In genomic region chr3:11724615-11725339, GRCh38 we compare ENCODE assay signal across 14 cellular contexts.
DNase-seq lines count a peak whose midpoint lies in the region; ATAC-seq, FAIRE-seq and TF ChIP-seq lines count a peak whose summit lies in the region.
"Had no signal": no experiment of that assay in that cellular context is flagged by ENCODE, and none has a peak within 500 bp of the region (broad histone marks: within the 10 kb centered on the region; RNA-seq: fewer than 3 reads in every experiment).

No MANE protein-coding gene starts in this region.

- CTCF ChIA-PET in activated CD8-positive, alpha-beta T cell treated with anti-CD3 and anti-CD28 coated beads for 36 hours (lab: Charles Lee): interaction anchor here (1.4 kb wide), 1 partner anchor 122 kb away, joined by 3 read pairs; the partner anchor contains the start of gene TAMM41

- no peak for TF ChIP-seq CTCF in activated CD8-positive, alpha-beta T cell treated with anti-CD3 and anti-CD28 coated beads for 36 hours (IDR thresholded peaks at IDR 0.05)

- H3K9me3 Mint-ChIP-seq in activated CD8-positive, alpha-beta T cell treated with anti-CD3 and anti-CD28 coated beads for 36 hours: no peaks in the 10 kb centered on the region
- H3K9me3 Mint-ChIP-seq: activated T-helper 2 cell treated with anti-CD3 and anti-CD28 coated beads, Interferon-gamma antibody, Interleukin-2, Interleukin-4, amounts not matched to agents 10 μg/mL and 5 μg/mL and 100 μg/mL, durations not matched to agents 14 hours and 24 hours and 36 hours had no signal

- FAIRE-seq in GM12891 (lab: Jason Lieb, UNC): no peak
- FAIRE-seq: urothelium cell line had no signal

- peak; percentile 62 for ATAC-seq in GM19351 (IDR thresholded peaks at IDR 0.05; ENCODE audit: unreplicated experiment)
- ATAC-seq in HG03095 (IDR thresholded peaks at IDR 0.05; ENCODE audit: unreplicated experiment): peak; percentile 62
- ATAC-seq in activated CD8-positive, alpha-beta T cell treated with anti-CD3 and anti-CD28 coated beads for 36 hours: peak; percentile 31

- H3K4me1 Mint-ChIP-seq in activated CD8-positive, alpha-beta T cell treated with anti-CD3 and anti-CD28 coated beads for 36 hours (ENCODE audit: low read depth): peaks cover 6% of the 10 kb centered on the region

- POLR2A ChIA-PET in activated CD8-positive, alpha-beta T cell treated with anti-CD3 and anti-CD28 coated beads for 36 hours (lab: Charles Lee): no interaction called here

- DNase-seq in GM12891 (ENCODE audit: insufficient read length, low spot score): no peak
- DNase-seq in activated CD8-positive, alpha-beta T cell treated with anti-CD3 and anti-CD28 coated beads for 36 hours: peak; percentile 12
- DNase-seq in DMS114 treated with DMSO at 0.1 percent for 48 hours (lab: John Stamatoyannopoulos, UW; ENCODE audit: unreplicated experiment): no peak
- no peak for DNase-seq in H4 (ENCODE audit: low spot score)
- DNase-seq in AG08396 (ENCODE audit: low spot score): no peak
- no peak for DNase-seq in DMS153 treated with DMSO at 0.1 percent for 48 hours (lab: John Stamatoyannopoulos, UW; ENCODE audit: unreplicated experiment)
- DNase-seq: DND-41; hippocampal formation; NCI-H1417; stimulated activated CD4-positive, alpha-beta T cell treated with anti-CD3 and anti-CD28 coated beads, Interleukin-4, amount 100 ng/mL, for 24 hours had no signal

- intact Hi-C loops in activated CD8-positive, alpha-beta T cell treated with anti-CD3 and anti-CD28 coated beads for 36 hours (cut with micrococcal nuclease): no loop called here

- TF ChIP-seq POLR2A in GM12891 (IDR thresholded peaks at IDR 0.05; ENCODE audit: low read depth, low read length): no peak

- no peaks in the 10 kb centered on the region for H3K36me3 Mint-ChIP-seq in activated CD8-positive, alpha-beta T cell treated with anti-CD3 and anti-CD28 coated beads for 36 hours (ENCODE audit: low read depth)

- peak overlapping the region; percentile 31 for H3K27ac Mint-ChIP-seq in activated CD8-positive, alpha-beta T cell treated with anti-CD3 and anti-CD28 coated beads for 36 hours
- H3K27ac Mint-ChIP-seq: activated T-helper 2 cell treated with anti-CD3 and anti-CD28 coated beads, Interferon-gamma antibody, Interleukin-2, Interleukin-4, amounts not matched to agents 10 μg/mL and 5 μg/mL and 100 μg/mL, durations not matched to agents 14 hours and 24 hours and 36 hours had no signal

- H3K4me3 Mint-ChIP-seq in activated CD8-positive, alpha-beta T cell treated with anti-CD3 and anti-CD28 coated beads for 36 hours: peak overlapping the region; percentile 51

- H3K27me3 Mint-ChIP-seq in activated CD8-positive, alpha-beta T cell treated with anti-CD3 and anti-CD28 coated beads for 36 hours: peaks cover 21% of the 10 kb centered on the region

TF ChIP-seq in GM12891, 5 proteins besides CTCF, POLR2A, EP300 and RAD21:
- TF ChIP-seq POLR2AphosphoS5 (IDR thresholded peaks at IDR 0.05; ENCODE audit: low read depth, low read length) (no peak), PAX5 (IDR thresholded peaks at IDR 0.05; ENCODE audit: insufficient read depth, low read length, severe bottlenecking) (no peak), SPI1 (IDR thresholded peaks at IDR 0.05; ENCODE audit: low read depth, low read length) (0 out of 2 replicates have a peak, but pooled peaks have one; percentile 7)
